Comparison of ENCODE assay signal across 20 cellular contexts in genomic region chr9:137382728-137383452, GRCh38. TPM values are rescaled to one million over a fixed set of nuclear protein-coding genes. Genes with fewer than 3 reads are reported as not detected.
DNase-seq lines count a peak whose midpoint lies in the region; ATAC-seq and TF ChIP-seq lines count a peak whose summit lies in the region.
"Had no signal": no experiment of that assay in that cellular context is flagged by ENCODE, and none has a peak within 500 bp of the region (broad histone marks: within the 10 kb centered on the region; RNA-seq: fewer than 3 reads in every experiment).

No MANE protein-coding gene starts in this region.

- CTCF ChIA-PET in activated CD4-positive, alpha-beta T cell treated with anti-CD3 and anti-CD28 coated beads for 36 hours (lab: Charles Lee) = interaction anchor here (0.7 kb wide), 1 partner anchor 158 kb away, joined by 4 read pairs; no protein-coding TSS in a partner anchor

- no peaks in the 10 kb centered on the region for H3K9me3 ChIP-seq in upper lobe of right lung
- H3K9me3 ChIP-seq: pancreas, upper lobe of left lung had no signal

- no peak for TF ChIP-seq CTCF in upper lobe of right lung (IDR thresholded peaks at IDR 0.05)

- peak; percentile 4 for DNase-seq in activated CD4-positive, alpha-beta T cell treated with anti-CD3 and anti-CD28 coated beads for 36 hours
- DNase-seq in activated CD4-positive, alpha-beta T cell treated with anti-CD3 and anti-CD28 coated beads, Interleukin-2, amount 50 U/mL, for 1 hour = no peak
- DNase-seq in SK-N-DZ (ENCODE audit: low spot score) (peak; percentile 69), left colon (peak in 1 of 2 donors; percentile 18), upper lobe of right lung (peak; percentile 60), dermis blood vessel endothelial cell (no peak), T-helper 1 cell (no peak)
- DNase-seq: activated CD8-positive, alpha-beta T cell treated with anti-CD3 and anti-CD28 coated beads for 36 hours; activated naive CD8-positive, alpha-beta T cell treated with anti-CD3 and anti-CD28 coated beads, Interleukin-2, amount 50 U/mL, for 24 hours; DND-41; effector CD4-positive, alpha-beta T cell; hippocampal formation; NCI-H1105 treated with DMSO at 0.1 percent for 48 hours; stimulated activated naive CD4-positive, alpha-beta T cell had no signal

- no peak overlapping the region for H3K4me3 ChIP-seq in upper lobe of right lung
- H3K4me3 ChIP-seq: pancreas, upper lobe of left lung had no signal

- H3K27me3 ChIP-seq in upper lobe of right lung = no peaks in the 10 kb centered on the region
- H3K27me3 ChIP-seq: pancreas, upper lobe of left lung had no signal

- POLR2A ChIA-PET in activated CD4-positive, alpha-beta T cell treated with anti-CD3 and anti-CD28 coated beads for 36 hours (lab: Charles Lee) = no interaction called here

- H3K27me3 Mint-ChIP-seq in activated CD4-positive, alpha-beta T cell treated with anti-CD3 and anti-CD28 coated beads for 36 hours = no peaks in the 10 kb centered on the region
- H3K27me3 Mint-ChIP-seq: activated CD8-positive, alpha-beta T cell treated with anti-CD3 and anti-CD28 coated beads for 36 hours; activated naive CD8-positive, alpha-beta T cell treated with anti-CD3 and anti-CD28 coated beads, Interleukin-2, amount 50 U/mL, for 24 hours had no signal

- no peaks in the 10 kb centered on the region for H3K36me3 Mint-ChIP-seq in activated CD4-positive, alpha-beta T cell treated with anti-CD3 and anti-CD28 coated beads for 36 hours (ENCODE audit: low read depth)

- H3K9me3 Mint-ChIP-seq in activated CD4-positive, alpha-beta T cell treated with anti-CD3 and anti-CD28 coated beads for 36 hours (ENCODE audit: low read depth) = no peaks in the 10 kb centered on the region
- H3K9me3 Mint-ChIP-seq: activated CD8-positive, alpha-beta T cell treated with anti-CD3 and anti-CD28 coated beads for 36 hours; activated naive CD8-positive, alpha-beta T cell treated with anti-CD3 and anti-CD28 coated beads, Interleukin-2, amount 50 U/mL, for 24 hours had no signal

- no peak overlapping the region for H3K27ac Mint-ChIP-seq in activated CD4-positive, alpha-beta T cell treated with anti-CD3 and anti-CD28 coated beads for 36 hours
- H3K27ac Mint-ChIP-seq: activated CD8-positive, alpha-beta T cell treated with anti-CD3 and anti-CD28 coated beads for 36 hours; activated naive CD8-positive, alpha-beta T cell treated with anti-CD3 and anti-CD28 coated beads, Interleukin-2, amount 50 U/mL, for 24 hours had no signal

- no peak for ATAC-seq in activated CD4-positive, alpha-beta T cell treated with anti-CD3 and anti-CD28 coated beads for 36 hours
- ATAC-seq in left colon = peak; percentile 18
- ATAC-seq in upper lobe of right lung = peak; percentile 33
- ATAC-seq in GM19351 (IDR thresholded peaks at IDR 0.05; ENCODE audit: unreplicated experiment) = no peak
- ATAC-seq: activated CD8-positive, alpha-beta T cell treated with anti-CD3 and anti-CD28 coated beads for 36 hours; activated naive CD8-positive, alpha-beta T cell treated with anti-CD3 and anti-CD28 coated beads, Interleukin-2, amount 50 U/mL, for 24 hours had no signal

- H3K4me1 Mint-ChIP-seq in activated CD4-positive, alpha-beta T cell treated with anti-CD3 and anti-CD28 coated beads for 36 hours = peaks cover 11% of the 10 kb centered on the region

- no peak overlapping the region for H3K27ac ChIP-seq in upper lobe of right lung
- H3K27ac ChIP-seq: pancreas had no signal

- no peaks in the 10 kb centered on the region for H3K36me3 ChIP-seq in upper lobe of right lung
- H3K36me3 ChIP-seq: pancreas had no signal

- peaks cover 5% of the 10 kb centered on the region for H3K4me1 ChIP-seq in upper lobe of right lung
- H3K4me1 ChIP-seq: pancreas had no signal

- no peak overlapping the region for H3K4me3 Mint-ChIP-seq in activated CD4-positive, alpha-beta T cell treated with anti-CD3 and anti-CD28 coated beads for 36 hours
- H3K4me3 Mint-ChIP-seq: activated CD8-positive, alpha-beta T cell treated with anti-CD3 and anti-CD28 coated beads for 36 hours; activated naive CD8-positive, alpha-beta T cell treated with anti-CD3 and anti-CD28 coated beads, Interleukin-2, amount 50 U/mL, for 24 hours had no signal

- intact Hi-C loops in activated CD4-positive, alpha-beta T cell treated with anti-CD3 and anti-CD28 coated beads for 36 hours (cut with DNase I, micrococcal nuclease) = no loop called here
- intact Hi-C loops in left colon (cut with DNase I, micrococcal nuclease) (no loop called here), upper lobe of right lung (cut with DNase I) (no loop called here)

RNA-seq across cellular contexts. Expression of gene EXD3, which starts 40.1 kb away (rescaled TPM):
- 1 to 10 TPM; 6.7 to 7.1 TPM for total RNA-seq in activated CD4-positive, alpha-beta T cell treated with anti-CD3 and anti-CD28 coated beads for 36 hours
- 6.3 and 12.0 TPM in 2 replicates for polyA plus RNA-seq in SK-N-DZ (2014; cell fraction: cytosol; rRNA removed)
- polyA plus RNA-seq in SK-N-DZ (2014; cell fraction: nucleus; rRNA removed) = 51.9 and 63.3 TPM in 2 replicates
- 10 to 100 TPM; 44.1 to 57.3 TPM for total RNA-seq in left colon
- 27.3 TPM for total RNA-seq in upper lobe of right lung
- total RNA-seq in dermis blood vessel endothelial cell = 32.9 and 43.1 TPM in 2 replicates

RNA-seq across cellular contexts. Expression of gene NOXA1, which starts 40.3 kb away (rescaled TPM):
- total RNA-seq in activated CD4-positive, alpha-beta T cell treated with anti-CD3 and anti-CD28 coated beads for 36 hours = 1 to 10 TPM in 1 of 2 experiments, under 1 TPM in 1; 0.97 to 1.7 TPM
- polyA plus RNA-seq in SK-N-DZ (2014; cell fraction: cytosol; rRNA removed) = 0.05 TPM in 1 of 2 replicates, not detected in the other
- polyA plus RNA-seq in SK-N-DZ (2014; cell fraction: nucleus; rRNA removed) = 0.95 and 1.3 TPM in 2 replicates
- total RNA-seq in left colon (10 to 100 TPM; 33.3 to 42.6 TPM), upper lobe of right lung (6.5 TPM), dermis blood vessel endothelial cell (1.5 and 2.6 TPM in 2 replicates)

RNA-seq across cellular contexts. Expression of gene ENTPD8, which starts 58.3 kb away (rescaled TPM):
- total RNA-seq in activated CD4-positive, alpha-beta T cell treated with anti-CD3 and anti-CD28 coated beads for 36 hours = not detected
- polyA plus RNA-seq in SK-N-DZ (2014; cell fraction: cytosol; rRNA removed) = 1.6 TPM in 1 of 2 replicates, not detected in the other
- polyA plus RNA-seq in SK-N-DZ (2014; cell fraction: nucleus; rRNA removed) = 0.67 and 0.70 TPM in 2 replicates
- total RNA-seq in left colon (100 to 1,000 TPM; 108 to 120 TPM), upper lobe of right lung (not detected), dermis blood vessel endothelial cell (0.23 and 0.34 TPM in 2 replicates)
- total RNA-seq: A673; activated CD8-positive, alpha-beta T cell treated with anti-CD3 and anti-CD28 coated beads for 36 hours; LHCN-M2; SK-MEL-5 had no signal

Comparison
In these comparisons a context has a peak if more than half of its experiments do, and no peak if none do; other contexts are left out.
1. DNase-seq: peak in activated CD4-positive, alpha-beta T cell treated with anti-CD3 and anti-CD28 coated beads for 36 hours (single experiment), SK-N-DZ (single experiment) and upper lobe of right lung (single experiment); none in activated CD4-positive, alpha-beta T cell treated with anti-CD3 and anti-CD28 coated beads, Interleukin-2, amount 50 U/mL, for 1 hour (single experiment), dermis blood vessel endothelial cell (single experiment) and T-helper 1 cell (0 of 5).
2. ATAC-seq: peak in left colon (single experiment) and upper lobe of right lung (single experiment); none in activated CD4-positive, alpha-beta T cell treated with anti-CD3 and anti-CD28 coated beads for 36 hours (single experiment) and GM19351 (single experiment).
3. RNA of gene ENTPD8, which starts 58.3 kb away (total RNA-seq): 108 to 120 TPM in left colon; 0.23 to 0.34 TPM in dermis blood vessel endothelial cell, not detected in activated CD4-positive, alpha-beta T cell treated with anti-CD3 and anti-CD28 coated beads for 36 hours and not detected in upper lobe of right lung (single experiment); every median in the first group is over 10 times any median in the second.